In the genomic region with DNA sequence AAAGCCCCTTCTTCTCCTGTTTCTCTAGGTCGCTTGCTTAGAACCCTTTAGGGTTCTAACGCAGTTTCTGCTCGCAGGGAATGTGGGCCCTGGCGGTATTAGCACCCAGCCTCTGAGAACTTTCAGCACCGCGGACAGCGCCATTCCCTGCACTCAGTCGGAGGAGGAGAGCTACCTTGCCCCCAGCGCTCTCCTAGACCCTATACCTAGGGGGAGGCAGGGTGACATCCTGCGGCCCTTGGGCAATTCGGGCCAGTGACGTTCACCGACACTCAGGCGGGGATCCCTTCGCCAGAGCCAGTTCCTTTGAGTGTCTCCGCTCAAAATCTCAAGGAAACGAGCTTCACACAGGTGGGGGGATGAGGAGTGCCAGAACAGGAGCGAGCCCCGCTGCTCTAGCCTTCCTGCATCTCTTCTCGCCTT, we compare ENCODE assay signal across 1 cellular context.
A peak's percentile ranks its signal among the peaks of the same experiment; 100 is the strongest.
TF ChIP-seq lines count a peak whose summit lies in the region.

No MANE protein-coding gene starts in this region.

TF ChIP-seq in WTC11, 78 proteins besides CTCF, POLR2A, EP300 and RAD21 (continued from another document and continues in another):
- peak; percentile 92 for TF ChIP-seq CREB1 (CRISPR knock-in tag; IDR thresholded peaks at IDR 0.05)
- TF ChIP-seq EMX1 (CRISPR knock-in tag; IDR thresholded peaks at IDR 0.05), result no peak
- TF ChIP-seq MYBL2 (CRISPR knock-in tag; IDR thresholded peaks at IDR 0.05), result peak; percentile 72; the same call in 1 of the 2 replicates
- TF ChIP-seq ATF2 (CRISPR knock-in tag; IDR thresholded peaks at IDR 0.05; ENCODE audit: borderline replicate concordance, low read depth), result no peak
- no peak for TF ChIP-seq ZNF263 (CRISPR knock-in tag; IDR thresholded peaks at IDR 0.05; ENCODE audit: low read depth)
- TF ChIP-seq RORB (CRISPR knock-in tag; IDR thresholded peaks at IDR 0.05), result no peak
- no peak for TF ChIP-seq ZNF423 (CRISPR knock-in tag; IDR thresholded peaks at IDR 0.05)
- TF ChIP-seq, protein P1, sequence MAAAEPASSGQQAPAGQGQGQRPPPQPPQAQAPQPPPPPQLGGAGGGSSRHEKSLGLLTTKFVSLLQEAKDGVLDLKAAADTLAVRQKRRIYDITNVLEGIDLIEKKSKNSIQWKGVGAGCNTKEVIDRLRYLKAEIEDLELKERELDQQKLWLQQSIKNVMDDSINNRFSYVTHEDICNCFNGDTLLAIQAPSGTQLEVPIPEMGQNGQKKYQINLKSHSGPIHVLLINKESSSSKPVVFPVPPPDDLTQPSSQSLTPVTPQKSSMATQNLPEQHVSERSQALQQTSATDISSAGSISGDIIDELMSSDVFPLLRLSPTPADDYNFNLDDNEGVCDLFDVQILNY (CRISPR knock-in tag; IDR thresholded peaks at IDR 0.05), result peak; percentile 74; the same call in 1 of the 2 replicates
- no peak for TF ChIP-seq ZBTB21 (CRISPR knock-in tag; IDR thresholded peaks at IDR 0.05; ENCODE audit: borderline replicate concordance)
- TF ChIP-seq NR2C2 (CRISPR knock-in tag; IDR thresholded peaks at IDR 0.05), result no peak
- TF ChIP-seq ZNF232 (CRISPR knock-in tag; IDR thresholded peaks at IDR 0.05), result peak; percentile 96
- no peak for TF ChIP-seq IRF2 (CRISPR knock-in tag; IDR thresholded peaks at IDR 0.05; ENCODE audit: borderline replicate concordance, low read depth)
- no peak for TF ChIP-seq ERG (CRISPR knock-in tag; IDR thresholded peaks at IDR 0.05)
- no peak for TF ChIP-seq FOXJ3 (CRISPR knock-in tag; IDR thresholded peaks at IDR 0.05; ENCODE audit: borderline replicate concordance)
- TF ChIP-seq SMAD4 (CRISPR knock-in tag; IDR thresholded peaks at IDR 0.05), result peak; percentile 81
- TF ChIP-seq MXD4 (CRISPR knock-in tag; IDR thresholded peaks at IDR 0.05; ENCODE audit: borderline replicate concordance), result no peak
- TF ChIP-seq RELA (CRISPR knock-in tag; IDR thresholded peaks at IDR 0.05; ENCODE audit: borderline replicate concordance), result peak; percentile 73; the same call in 1 of the 2 replicates
- peak; percentile 65; the same call in 1 of the 2 replicates for TF ChIP-seq USF1 (CRISPR knock-in tag; IDR thresholded peaks at IDR 0.05)
- TF ChIP-seq TP53 (CRISPR knock-in tag; IDR thresholded peaks at IDR 0.05), result peak; percentile 90
- TF ChIP-seq NFE2L1 (CRISPR knock-in tag; IDR thresholded peaks at IDR 0.05), result peak; percentile 75; the same call in 1 of the 2 replicates
- TF ChIP-seq ESRRA (CRISPR knock-in tag; IDR thresholded peaks at IDR 0.05; ENCODE audit: borderline replicate concordance), result peak; percentile 79; the same call in 1 of the 2 replicates
- peak; percentile 98 for TF ChIP-seq TEAD1 (CRISPR knock-in tag; IDR thresholded peaks at IDR 0.05)
- no peak for TF ChIP-seq NR1H2 (CRISPR knock-in tag; IDR thresholded peaks at IDR 0.05)
- TF ChIP-seq ZNF396 (CRISPR knock-in tag; IDR thresholded peaks at IDR 0.05; ENCODE audit: borderline replicate concordance), result 0 out of 2 replicates have a peak, but pooled peaks have one; percentile 49
- TF ChIP-seq, protein P2, sequence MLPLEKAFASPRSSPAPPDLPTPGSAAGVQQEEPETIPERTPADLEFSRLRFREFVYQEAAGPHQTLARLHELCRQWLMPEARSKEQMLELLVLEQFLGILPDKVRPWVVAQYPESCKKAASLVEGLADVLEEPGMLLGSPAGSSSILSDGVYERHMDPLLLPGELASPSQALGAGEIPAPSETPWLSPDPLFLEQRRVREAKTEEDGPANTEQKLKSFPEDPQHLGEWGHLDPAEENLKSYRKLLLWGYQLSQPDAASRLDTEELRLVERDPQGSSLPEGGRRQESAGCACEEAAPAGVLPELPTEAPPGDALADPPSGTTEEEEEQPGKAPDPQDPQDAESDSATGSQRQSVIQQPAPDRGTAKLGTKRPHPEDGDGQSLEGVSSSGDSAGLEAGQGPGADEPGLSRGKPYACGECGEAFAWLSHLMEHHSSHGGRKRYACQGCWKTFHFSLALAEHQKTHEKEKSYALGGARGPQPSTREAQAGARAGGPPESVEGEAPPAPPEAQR (CRISPR knock-in tag; IDR thresholded peaks at IDR 0.05), result peak; percentile 39; the same call in 1 of the 2 replicates
- TF ChIP-seq SP1 (CRISPR knock-in tag; conservative IDR thresholded peaks at IDR 0.05), result no peak
- TF ChIP-seq, protein P3, sequence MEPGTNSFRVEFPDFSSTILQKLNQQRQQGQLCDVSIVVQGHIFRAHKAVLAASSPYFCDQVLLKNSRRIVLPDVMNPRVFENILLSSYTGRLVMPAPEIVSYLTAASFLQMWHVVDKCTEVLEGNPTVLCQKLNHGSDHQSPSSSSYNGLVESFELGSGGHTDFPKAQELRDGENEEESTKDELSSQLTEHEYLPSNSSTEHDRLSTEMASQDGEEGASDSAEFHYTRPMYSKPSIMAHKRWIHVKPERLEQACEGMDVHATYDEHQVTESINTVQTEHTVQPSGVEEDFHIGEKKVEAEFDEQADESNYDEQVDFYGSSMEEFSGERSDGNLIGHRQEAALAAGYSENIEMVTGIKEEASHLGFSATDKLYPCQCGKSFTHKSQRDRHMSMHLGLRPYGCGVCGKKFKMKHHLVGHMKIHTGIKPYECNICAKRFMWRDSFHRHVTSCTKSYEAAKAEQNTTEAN (CRISPR knock-in tag; IDR thresholded peaks at IDR 0.05), result no peak
- TF ChIP-seq, protein P4, sequence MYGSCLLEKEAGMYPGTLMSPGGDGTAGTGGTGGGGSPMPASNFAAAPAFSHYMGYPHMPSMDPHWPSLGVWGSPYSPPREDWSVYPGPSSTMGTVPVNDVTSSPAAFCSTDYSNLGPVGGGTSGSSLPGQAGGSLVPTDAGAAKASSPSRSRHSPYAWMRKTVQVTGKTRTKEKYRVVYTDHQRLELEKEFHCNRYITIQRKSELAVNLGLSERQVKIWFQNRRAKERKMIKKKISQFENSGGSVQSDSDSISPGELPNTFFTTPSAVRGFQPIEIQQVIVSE (CRISPR knock-in tag; IDR thresholded peaks at IDR 0.05; ENCODE audit: borderline replicate concordance), result no peak
- TF ChIP-seq, protein P5, sequence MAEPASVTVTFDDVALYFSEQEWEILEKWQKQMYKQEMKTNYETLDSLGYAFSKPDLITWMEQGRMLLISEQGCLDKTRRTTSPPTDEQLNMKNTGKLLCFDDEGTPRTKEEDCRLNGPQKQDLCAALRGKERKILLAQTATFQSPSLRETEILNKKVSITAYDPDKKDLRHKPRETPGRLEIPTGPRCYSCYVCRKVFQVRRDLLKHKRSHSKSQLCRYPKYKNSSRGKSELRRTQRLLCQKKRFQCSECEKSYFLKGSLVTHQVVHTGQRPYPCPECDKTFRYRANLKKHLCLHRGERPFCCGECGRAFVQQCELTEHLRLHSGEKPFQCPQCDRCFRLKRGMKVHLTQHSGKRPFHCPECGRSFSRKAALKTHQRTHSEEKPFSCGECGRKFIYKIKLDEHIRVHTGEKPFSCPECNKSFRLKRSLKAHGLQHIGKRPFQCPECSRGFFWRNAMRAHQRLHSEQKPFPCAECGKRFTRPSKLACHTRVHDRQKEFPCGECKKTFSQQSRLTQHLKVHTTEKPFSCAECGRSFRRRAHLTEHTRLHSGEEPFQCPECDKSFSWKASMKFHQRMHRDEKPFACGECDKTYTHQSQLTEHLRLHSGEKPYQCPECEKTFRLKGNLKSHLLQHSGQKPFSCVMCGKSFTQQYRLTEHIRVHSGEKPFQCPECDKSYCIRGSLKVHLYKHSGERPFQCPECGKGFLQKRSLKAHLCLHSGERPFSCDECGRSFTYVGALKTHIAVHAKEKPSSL (CRISPR knock-in tag; conservative IDR thresholded peaks at IDR 0.05), result no peak
- peak; percentile 79; the same call in 1 of the 2 replicates for TF ChIP-seq ZNF219 (CRISPR knock-in tag; IDR thresholded peaks at IDR 0.05; ENCODE audit: borderline replicate concordance)
- no peak for TF ChIP-seq KAT7 (CRISPR knock-in tag; IDR thresholded peaks at IDR 0.05; ENCODE audit: borderline replicate concordance)
- no peak for TF ChIP-seq ZNF138 (CRISPR knock-in tag; conservative IDR thresholded peaks at IDR 0.05)
- 0 out of 2 replicates have a peak, but pooled peaks have one; percentile 68 for TF ChIP-seq FOXK1 (CRISPR knock-in tag; IDR thresholded peaks at IDR 0.05)
- peak; percentile 97 for TF ChIP-seq FOXP4 (CRISPR knock-in tag; IDR thresholded peaks at IDR 0.05)
- TF ChIP-seq PRRX2 (CRISPR knock-in tag; IDR thresholded peaks at IDR 0.05), result no peak
- 0 out of 2 replicates have a peak, but pooled peaks have one; percentile 74 for TF ChIP-seq ATF1 (CRISPR knock-in tag; IDR thresholded peaks at IDR 0.05)
- TF ChIP-seq, protein P6, sequence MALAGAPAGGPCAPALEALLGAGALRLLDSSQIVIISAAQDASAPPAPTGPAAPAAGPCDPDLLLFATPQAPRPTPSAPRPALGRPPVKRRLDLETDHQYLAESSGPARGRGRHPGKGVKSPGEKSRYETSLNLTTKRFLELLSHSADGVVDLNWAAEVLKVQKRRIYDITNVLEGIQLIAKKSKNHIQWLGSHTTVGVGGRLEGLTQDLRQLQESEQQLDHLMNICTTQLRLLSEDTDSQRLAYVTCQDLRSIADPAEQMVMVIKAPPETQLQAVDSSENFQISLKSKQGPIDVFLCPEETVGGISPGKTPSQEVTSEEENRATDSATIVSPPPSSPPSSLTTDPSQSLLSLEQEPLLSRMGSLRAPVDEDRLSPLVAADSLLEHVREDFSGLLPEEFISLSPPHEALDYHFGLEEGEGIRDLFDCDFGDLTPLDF (CRISPR knock-in tag; IDR thresholded peaks at IDR 0.05), result peak; percentile 87
- no peak for TF ChIP-seq OVOL2 (CRISPR knock-in tag; IDR thresholded peaks at IDR 0.05; ENCODE audit: borderline replicate concordance)
- TF ChIP-seq FOXP1 (CRISPR knock-in tag; IDR thresholded peaks at IDR 0.05; ENCODE audit: borderline replicate concordance), result peak; percentile 94
- TF ChIP-seq ZNF671 (CRISPR knock-in tag; IDR thresholded peaks at IDR 0.05), result no peak
- no peak for TF ChIP-seq NFYB (CRISPR knock-in tag; conservative IDR thresholded peaks at IDR 0.05; ENCODE audit: low read depth)
- TF ChIP-seq, protein P7, sequence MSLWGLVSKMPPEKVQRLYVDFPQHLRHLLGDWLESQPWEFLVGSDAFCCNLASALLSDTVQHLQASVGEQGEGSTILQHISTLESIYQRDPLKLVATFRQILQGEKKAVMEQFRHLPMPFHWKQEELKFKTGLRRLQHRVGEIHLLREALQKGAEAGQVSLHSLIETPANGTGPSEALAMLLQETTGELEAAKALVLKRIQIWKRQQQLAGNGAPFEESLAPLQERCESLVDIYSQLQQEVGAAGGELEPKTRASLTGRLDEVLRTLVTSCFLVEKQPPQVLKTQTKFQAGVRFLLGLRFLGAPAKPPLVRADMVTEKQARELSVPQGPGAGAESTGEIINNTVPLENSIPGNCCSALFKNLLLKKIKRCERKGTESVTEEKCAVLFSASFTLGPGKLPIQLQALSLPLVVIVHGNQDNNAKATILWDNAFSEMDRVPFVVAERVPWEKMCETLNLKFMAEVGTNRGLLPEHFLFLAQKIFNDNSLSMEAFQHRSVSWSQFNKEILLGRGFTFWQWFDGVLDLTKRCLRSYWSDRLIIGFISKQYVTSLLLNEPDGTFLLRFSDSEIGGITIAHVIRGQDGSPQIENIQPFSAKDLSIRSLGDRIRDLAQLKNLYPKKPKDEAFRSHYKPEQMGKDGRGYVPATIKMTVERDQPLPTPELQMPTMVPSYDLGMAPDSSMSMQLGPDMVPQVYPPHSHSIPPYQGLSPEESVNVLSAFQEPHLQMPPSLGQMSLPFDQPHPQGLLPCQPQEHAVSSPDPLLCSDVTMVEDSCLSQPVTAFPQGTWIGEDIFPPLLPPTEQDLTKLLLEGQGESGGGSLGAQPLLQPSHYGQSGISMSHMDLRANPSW (CRISPR knock-in tag; conservative IDR thresholded peaks at IDR 0.05; ENCODE audit: low read depth), result no peak
- TF ChIP-seq, protein P8, sequence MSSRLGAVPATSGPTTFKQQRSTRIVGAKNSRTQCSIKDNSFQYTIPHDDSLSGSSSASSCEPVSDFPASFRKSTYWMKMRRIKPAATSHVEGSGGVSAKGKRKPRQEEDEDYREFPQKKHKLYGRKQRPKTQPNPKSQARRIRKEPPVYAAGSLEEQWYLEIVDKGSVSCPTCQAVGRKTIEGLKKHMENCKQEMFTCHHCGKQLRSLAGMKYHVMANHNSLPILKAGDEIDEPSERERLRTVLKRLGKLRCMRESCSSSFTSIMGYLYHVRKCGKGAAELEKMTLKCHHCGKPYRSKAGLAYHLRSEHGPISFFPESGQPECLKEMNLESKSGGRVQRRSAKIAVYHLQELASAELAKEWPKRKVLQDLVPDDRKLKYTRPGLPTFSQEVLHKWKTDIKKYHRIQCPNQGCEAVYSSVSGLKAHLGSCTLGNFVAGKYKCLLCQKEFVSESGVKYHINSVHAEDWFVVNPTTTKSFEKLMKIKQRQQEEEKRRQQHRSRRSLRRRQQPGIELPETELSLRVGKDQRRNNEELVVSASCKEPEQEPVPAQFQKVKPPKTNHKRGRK (CRISPR knock-in tag; IDR thresholded peaks at IDR 0.05; ENCODE audit: borderline replicate concordance), result no peak
